7 cellular contexts compared by ENCODE assay signal in genomic region chr7:6857714-6858314, GRCh38. TPM values are rescaled to one million over a fixed set of nuclear protein-coding genes. Genes with fewer than 3 reads are reported as not detected.
DNase-seq lines count a peak whose midpoint lies in the region; ATAC-seq, FAIRE-seq and TF ChIP-seq lines count a peak whose summit lies in the region.
"Not testable (repeated sequence)": the region's sequence is repeated elsewhere in the genome, so short reads cannot be mapped to it uniquely, and the experiment has no call there.

No MANE protein-coding gene starts in this region.

- H3K36me3 ChIP-seq in GM06990 (ENCODE audit: control insufficient read depth, insufficient read depth, low read length); SJSA1; HepG2 (replicated peaks in 1 of 2; ENCODE audit: control insufficient read depth in 1 of 2, insufficient read depth in 2 of 2, low read length in 2 of 2): not testable (repeated sequence)

- not testable (repeated sequence) for H2AFZ ChIP-seq in HepG2 (ENCODE audit: low read length)

- POLR2A ChIA-PET in HepG2 (lab: Yijun Ruan, JAX), result not testable (repeated sequence)

- TF ChIP-seq CTCF in GM06990 (IDR thresholded peaks at IDR 0.05; ENCODE audit: insufficient read depth, low read length, poor library complexity, severe bottlenecking), result peak; percentile 72
- peak; percentile 96 for TF ChIP-seq CTCF in HepG2 (CRISPR knock-in tag; IDR thresholded peaks at IDR 0.05)

- H3K4me3 ChIP-seq in GM06990 (replicated peaks; ENCODE audit: low read depth, low read length); SJSA1; HepG2 (replicated peaks in 1 of 3; ENCODE audit: insufficient read depth in 1 of 3, low read depth in 2 of 3, low read length in 3 of 3): not testable (repeated sequence)

- H4K20me1 ChIP-seq in HepG2 (ENCODE audit: insufficient read depth, low read length), result not testable (repeated sequence)

- not testable (repeated sequence) for TF ChIP-seq POLR2A in HepG2 (IDR thresholded peaks at IDR 0.05; ENCODE audit: insufficient read depth in 1 of 2, low read depth in 2 of 2, low read length in 2 of 2)

- in situ Hi-C loops in HepG2 (cut with HindIII; ENCODE audit: extremely low pct_ligation_motif_present, low pct_unique_long_range_greater_than_20kb), result not testable (repeated sequence)

- intact Hi-C loops in HepG2 (cut with micrococcal nuclease; ENCODE audit: unreplicated experiment), result not testable (repeated sequence)

- not testable (repeated sequence) for H3K27me3 ChIP-seq in GM06990 (replicated peaks; ENCODE audit: control insufficient read depth, insufficient read depth, low read length); SJSA1 (replicated peaks); HepG2 (ENCODE audit: control insufficient read depth in 1 of 2, insufficient read depth in 2 of 2, low read length in 2 of 2)

- not testable (repeated sequence) for ATAC-seq in HepG2

- CTCF ChIA-PET in HepG2 (lab: Yijun Ruan, JAX; ENCODE audit: low intra/inter-chr PET ratio, low total read pairs), result not testable (repeated sequence)

- H3K4me1 ChIP-seq in SJSA1 (replicated peaks); HepG2 (ENCODE audit: insufficient read depth, low read length): not testable (repeated sequence)

- not testable (repeated sequence) for BruUV-seq in HepG2 (replicated peaks; lab: Mats Ljungman, UMichigan)

- not testable (repeated sequence) for H3K27ac ChIP-seq in SJSA1; HepG2 (ENCODE audit: extremely low read length, insufficient read depth, low read length)

- WGBS in HepG2 (ENCODE audit: low lambda C conversion rate), result 0% methylated on average over 4 of the region's 14 CpGs

- peak; percentile 94 for TF ChIP-seq RAD21 in HepG2 (CRISPR knock-in tag; IDR thresholded peaks at IDR 0.05)

- H3K9ac ChIP-seq in HepG2 (ENCODE audit: insufficient read depth, low read depth, low read length), result not testable (repeated sequence)

- H3K4me2 ChIP-seq in HepG2 (ENCODE audit: low read depth, low read length), result peak overlapping the region; percentile 47

- DNase-seq in GM06990 (ENCODE audit: extremely low read depth, insufficient read length) (peak; percentile 45), NCI-H1092 (lab: John Stamatoyannopoulos, UW) (peak; percentile 15), SJSA1 (ENCODE audit: low read depth in 1 of 2, low spot score in 2 of 2) (peak; percentile 36 to 57), HepG2 (ENCODE audit: low spot score) (peak; percentile 30)
- DNase-seq in activated T-cell treated with anti-CD3 and anti-CD28 coated beads, Interleukin-2, amount 50 U/mL, for 1 hour, result peak; percentile 83
- peak; percentile 54 for DNase-seq in effector CD8-positive, alpha-beta T cell (lab: John Stamatoyannopoulos, UW)
- DNase-seq in stimulated activated CD4-positive, alpha-beta T cell treated with anti-CD3 and anti-CD28 coated beads, Interleukin-15, amount 100 ng/mL, for 24 hours, result peak; percentile 83

- not testable (repeated sequence) for TF ChIP-seq EP300 in HepG2 (IDR thresholded peaks at IDR 0.05; ENCODE audit: low read depth in 2 of 2, low read length in 2 of 2); HepG2 (CRISPR knock-in tag; IDR thresholded peaks at IDR 0.05; ENCODE audit: borderline replicate concordance)

- not testable (repeated sequence) for H3K79me2 ChIP-seq in HepG2 (ENCODE audit: insufficient read depth, low read length)

- FAIRE-seq in HepG2 (lab: Jason Lieb, UNC), result peak; percentile 42

- H3K9me3 ChIP-seq in SJSA1 (replicated peaks); HepG2 (ENCODE audit: low read length): not testable (repeated sequence)

TF ChIP-seq in HepG2, 621 proteins besides CTCF, POLR2A, EP300 and RAD21 (continues in another document):
- not testable (repeated sequence) for TF ChIP-seq LCORL (IDR thresholded peaks at IDR 0.05)
- TF ChIP-seq LCORL (CRISPR knock-in tag; IDR thresholded peaks at IDR 0.05) (peak; percentile 47; the same call in 1 of the 2 replicates), PATZ1 (CRISPR knock-in tag; IDR thresholded peaks at IDR 0.05) (0 out of 2 replicates have a peak, but pooled peaks have one; percentile 13), ZNF788 (CRISPR knock-in tag; IDR thresholded peaks at IDR 0.05; ENCODE audit: borderline replicate concordance) (peak; percentile 28; the same call in 1 of the 2 replicates), ERF (CRISPR knock-in tag; IDR thresholded peaks at IDR 0.05) (0 out of 2 replicates have a peak, but pooled peaks have one; percentile 21), FOXO1 (CRISPR knock-in tag; IDR thresholded peaks at IDR 0.05) (peak; percentile 21; the same call in 1 of the 2 replicates), SAP130 (CRISPR knock-in tag; IDR thresholded peaks at IDR 0.05; ENCODE audit: low read depth) (0 out of 2 replicates have a peak, but pooled peaks have one; percentile 16), HMGXB4 (CRISPR knock-in tag; IDR thresholded peaks at IDR 0.05; ENCODE audit: borderline replicate concordance in 1 of 2, low read depth in 1 of 2) (0 out of 4 replicates have a peak, but pooled peaks of 1 of the 2 experiments have one; percentile 54), STAG1 (CRISPR knock-in tag; IDR thresholded peaks at IDR 0.05) (peak; percentile 94), GABPB1 (CRISPR knock-in tag; IDR thresholded peaks at IDR 0.05) (peak; percentile 33; the same call in 1 of the 2 replicates)
- TF ChIP-seq, protein P1, sequence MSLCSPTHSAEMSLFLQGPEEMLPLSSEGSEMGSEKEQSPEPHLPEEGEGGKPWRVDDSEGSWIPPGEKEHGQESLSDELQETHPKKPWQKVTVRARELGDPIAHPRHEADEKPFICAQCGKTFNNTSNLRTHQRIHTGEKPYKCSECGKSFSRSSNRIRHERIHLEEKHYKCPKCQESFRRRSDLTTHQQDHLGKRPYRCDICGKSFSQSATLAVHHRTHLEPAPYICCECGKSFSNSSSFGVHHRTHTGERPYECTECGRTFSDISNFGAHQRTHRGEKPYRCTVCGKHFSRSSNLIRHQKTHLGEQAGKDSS (CRISPR knock-in tag; IDR thresholded peaks at IDR 0.05; ENCODE audit: borderline replicate concordance, low read depth), result 0 out of 2 replicates have a peak, but pooled peaks have one; percentile 36

RNA-seq across cellular contexts. Expression of gene CCZ1B, which starts 31.7 kb away (rescaled TPM):
- total RNA-seq in SJSA1 (2014; rRNA removed; shearing (Covaris generic)), result 34.1 and 44.0 TPM in 2 replicates
- total RNA-seq in HepG2 (2016; rRNA removed; fragmentation: Illumina TruSeq; extraction: Trizol), result 49.4 and 50.0 TPM in 2 replicates
- 60.7 and 65.4 TPM in 2 replicates for total RNA-seq in HepG2 (2016; cell fraction: cytosol; rRNA removed; fragmentation: Illumina TruSeq; extraction: Trizol; ENCODE audit: low read depth)
- total RNA-seq in HepG2 (2016; cell fraction: insoluble cytoplasmic fraction; rRNA removed; fragmentation: Illumina TruSeq; extraction: Trizol), result 44.5 and 55.1 TPM in 2 replicates
- 46.3 and 46.8 TPM in 2 replicates for total RNA-seq in HepG2 (2016; cell fraction: membrane; rRNA removed; fragmentation: Illumina TruSeq; extraction: Trizol)
- total RNA-seq in HepG2 (2016; cell fraction: nucleus; rRNA removed; fragmentation: Illumina TruSeq; extraction: Trizol), result 35.9 and 37.3 TPM in 2 replicates
- 21.4 and 24.4 TPM in 2 replicates for polyA plus RNA-seq in HepG2 (2011; rRNA removed)
- 9.4 and 13.8 TPM in 2 replicates for polyA plus RNA-seq in HepG2 (2011; cell fraction: cytosol; rRNA removed)
- 19.4 and 21.9 TPM in 2 replicates for polyA plus RNA-seq in HepG2 (2011; cell fraction: nucleus; rRNA removed)
- polyA plus RNA-seq in HepG2 (2012), result 20.6 and 20.9 TPM in 2 replicates
- polyA plus RNA-seq in HepG2 (2016; cell fraction: cytosol; fragmentation: Illumina TruSeq; extraction: Trizol; ENCODE audit: low read depth), result 19.5 and 19.8 TPM in 2 replicates
- 44.6 and 56.8 TPM in 2 replicates for polyA plus RNA-seq in HepG2 (2016; cell fraction: insoluble cytoplasmic fraction; fragmentation: Illumina TruSeq; extraction: Trizol; ENCODE audit: low read depth)
- polyA plus RNA-seq in HepG2 (2016; cell fraction: membrane; fragmentation: Illumina TruSeq; extraction: Trizol; ENCODE audit: low read depth), result 36.2 and 37.5 TPM in 2 replicates
- polyA plus RNA-seq in HepG2 (2016; cell fraction: nucleus; fragmentation: Illumina TruSeq; extraction: Trizol; ENCODE audit: insufficient read depth, low read depth), result 66.2 and 74.8 TPM in 2 replicates
- polyA minus RNA-seq in HepG2 (2011; rRNA and poly(A)+ RNA removed; ENCODE audit: low replicate concordance), result 8.9 and 11.2 TPM in 2 replicates
- 10.2 and 13.6 TPM in 2 replicates for polyA minus RNA-seq in HepG2 (2011; cell fraction: cytosol; rRNA and poly(A)+ RNA removed)
- 38.3 and 39.8 TPM in 2 replicates for polyA minus RNA-seq in HepG2 (2011; cell fraction: nucleus; rRNA and poly(A)+ RNA removed)

Comparison
In these comparisons a context has a peak if more than half of its experiments do, and no peak if none do; other contexts are left out.
1. DNase-seq: peak in every context shown above with its lines; median percentile 83 in activated T-cell treated with anti-CD3 and anti-CD28 coated beads, Interleukin-2, amount 50 U/mL, for 1 hour; 83 in stimulated activated CD4-positive, alpha-beta T cell treated with anti-CD3 and anti-CD28 coated beads, Interleukin-15, amount 100 ng/mL, for 24 hours; 54 in effector CD8-positive, alpha-beta T cell; 46 in SJSA1; 45 in GM06990; 30 in HepG2; 15 in NCI-H1092.